In genomic region chr13:100213576-100213975, GRCh38 we compare ENCODE assay signal across 1 cellular context.
TF ChIP-seq lines count a peak whose summit lies in the region.

No MANE protein-coding gene starts in this region.

TF ChIP-seq in IMR-90, 13 proteins besides CTCF, POLR2A, EP300 and RAD21 (continued from another document):
- TF ChIP-seq USF2 (IDR thresholded peaks at IDR 0.05; ENCODE audit: low read depth, low read length) (no peak), SMC3 (IDR thresholded peaks at IDR 0.05; ENCODE audit: low read depth, low read length) (no peak), MXI1 (IDR thresholded peaks at IDR 0.05; ENCODE audit: borderline replicate concordance, low read depth, low read length) (no peak), MAFK (IDR thresholded peaks at IDR 0.05; ENCODE audit: low read depth, low read length) (no peak), CEBPB (IDR thresholded peaks at IDR 0.05; ENCODE audit: low read depth, low read length) (no peak), FOS (IDR thresholded peaks at IDR 0.05; ENCODE audit: low read depth, low read length) (no peak), BHLHE40 (IDR thresholded peaks at IDR 0.05; ENCODE audit: low read depth, low read length) (no peak)
- TF ChIP-seq, protein P1, sequence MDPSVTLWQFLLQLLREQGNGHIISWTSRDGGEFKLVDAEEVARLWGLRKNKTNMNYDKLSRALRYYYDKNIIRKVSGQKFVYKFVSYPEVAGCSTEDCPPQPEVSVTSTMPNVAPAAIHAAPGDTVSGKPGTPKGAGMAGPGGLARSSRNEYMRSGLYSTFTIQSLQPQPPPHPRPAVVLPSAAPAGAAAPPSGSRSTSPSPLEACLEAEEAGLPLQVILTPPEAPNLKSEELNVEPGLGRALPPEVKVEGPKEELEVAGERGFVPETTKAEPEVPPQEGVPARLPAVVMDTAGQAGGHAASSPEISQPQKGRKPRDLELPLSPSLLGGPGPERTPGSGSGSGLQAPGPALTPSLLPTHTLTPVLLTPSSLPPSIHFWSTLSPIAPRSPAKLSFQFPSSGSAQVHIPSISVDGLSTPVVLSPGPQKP (IDR thresholded peaks at IDR 0.05; ENCODE audit: borderline replicate concordance, low read depth, low read length): no peak
